In the genomic region with DNA sequence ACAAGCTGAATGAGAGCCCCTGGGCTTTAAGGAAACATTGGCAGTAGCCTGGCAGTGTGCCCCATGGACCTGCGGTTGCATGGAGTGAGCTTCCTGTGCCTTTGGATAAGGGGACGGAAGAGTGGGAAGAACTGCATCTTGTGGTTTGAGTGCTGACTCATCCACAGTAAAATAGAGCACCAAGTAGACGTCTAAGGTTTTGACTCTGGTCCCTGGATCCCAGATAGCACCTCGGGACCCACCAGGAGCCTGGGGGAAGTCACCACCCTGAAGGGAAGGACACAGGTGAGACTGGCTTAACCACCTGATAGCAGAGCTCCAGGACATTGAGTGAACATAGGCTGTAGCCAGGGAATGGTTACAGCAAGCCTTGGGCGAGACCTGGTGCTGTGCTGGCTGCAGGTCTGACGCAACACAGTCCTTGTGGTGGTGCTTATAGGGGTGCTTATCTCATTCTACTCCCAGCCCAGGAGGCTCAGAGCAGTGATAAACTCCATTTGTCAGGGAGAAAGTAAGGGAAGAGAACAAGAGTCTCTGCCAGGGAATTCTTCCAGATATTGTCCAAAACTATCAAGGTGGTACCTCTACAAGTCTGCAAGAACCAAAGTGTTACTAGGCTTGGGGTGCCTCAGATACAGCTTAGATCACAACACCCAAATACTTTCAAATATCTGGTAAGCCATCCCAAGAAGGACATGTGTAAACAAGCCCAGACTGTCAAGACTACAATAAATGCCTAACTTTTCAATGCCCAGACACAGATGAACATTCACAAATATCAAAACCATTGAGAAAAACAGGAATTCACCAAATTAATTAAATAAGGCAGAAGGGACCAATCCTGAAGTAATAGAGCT, we compare ENCODE assay signal across 1 cellular context.
TF ChIP-seq lines count a peak whose summit lies in the region.

No MANE protein-coding gene starts in this region.

TF ChIP-seq in SK-N-SH, 30 proteins besides CTCF, POLR2A, EP300 and RAD21 (continued from another document):
- peak; percentile 38; the same call in 1 of the 2 replicates for TF ChIP-seq NFIC (IDR thresholded peaks at IDR 0.05; ENCODE audit: borderline replicate concordance)
- no peak for TF ChIP-seq POLR2AphosphoS5 (IDR thresholded peaks at IDR 0.05; ENCODE audit: low read depth, low read length)
- 0 out of 2 replicates have a peak, but pooled peaks have one; percentile 16 for TF ChIP-seq TCF12 (IDR thresholded peaks at IDR 0.05)
- TF ChIP-seq, protein P1, sequence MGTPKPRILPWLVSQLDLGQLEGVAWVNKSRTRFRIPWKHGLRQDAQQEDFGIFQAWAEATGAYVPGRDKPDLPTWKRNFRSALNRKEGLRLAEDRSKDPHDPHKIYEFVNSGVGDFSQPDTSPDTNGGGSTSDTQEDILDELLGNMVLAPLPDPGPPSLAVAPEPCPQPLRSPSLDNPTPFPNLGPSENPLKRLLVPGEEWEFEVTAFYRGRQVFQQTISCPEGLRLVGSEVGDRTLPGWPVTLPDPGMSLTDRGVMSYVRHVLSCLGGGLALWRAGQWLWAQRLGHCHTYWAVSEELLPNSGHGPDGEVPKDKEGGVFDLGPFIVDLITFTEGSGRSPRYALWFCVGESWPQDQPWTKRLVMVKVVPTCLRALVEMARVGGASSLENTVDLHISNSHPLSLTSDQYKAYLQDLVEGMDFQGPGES (IDR thresholded peaks at IDR 0.05; ENCODE audit: low read depth, low read length): no peak
- TF ChIP-seq JUND (IDR thresholded peaks at IDR 0.05): peak; percentile 56
- TF ChIP-seq FOSL2 (IDR thresholded peaks at IDR 0.05; ENCODE audit: borderline replicate concordance, low read depth): peak; percentile 59; the same call in 1 of the 2 replicates
- no peak for TF ChIP-seq SMC3 (IDR thresholded peaks at IDR 0.05; ENCODE audit: low read depth, low read length)
- TF ChIP-seq FOXM1 (IDR thresholded peaks at IDR 0.05; ENCODE audit: low read depth): no peak
- TF ChIP-seq FOXJ3 (CRISPR knock-in tag; IDR thresholded peaks at IDR 0.05): no peak
- no peak for TF ChIP-seq TEAD4 (IDR thresholded peaks at IDR 0.05; ENCODE audit: borderline replicate concordance, insufficient read depth)
- no peak for TF ChIP-seq NRF1 (IDR thresholded peaks at IDR 0.05; ENCODE audit: low read depth, low read length)
- TF ChIP-seq, protein P2, sequence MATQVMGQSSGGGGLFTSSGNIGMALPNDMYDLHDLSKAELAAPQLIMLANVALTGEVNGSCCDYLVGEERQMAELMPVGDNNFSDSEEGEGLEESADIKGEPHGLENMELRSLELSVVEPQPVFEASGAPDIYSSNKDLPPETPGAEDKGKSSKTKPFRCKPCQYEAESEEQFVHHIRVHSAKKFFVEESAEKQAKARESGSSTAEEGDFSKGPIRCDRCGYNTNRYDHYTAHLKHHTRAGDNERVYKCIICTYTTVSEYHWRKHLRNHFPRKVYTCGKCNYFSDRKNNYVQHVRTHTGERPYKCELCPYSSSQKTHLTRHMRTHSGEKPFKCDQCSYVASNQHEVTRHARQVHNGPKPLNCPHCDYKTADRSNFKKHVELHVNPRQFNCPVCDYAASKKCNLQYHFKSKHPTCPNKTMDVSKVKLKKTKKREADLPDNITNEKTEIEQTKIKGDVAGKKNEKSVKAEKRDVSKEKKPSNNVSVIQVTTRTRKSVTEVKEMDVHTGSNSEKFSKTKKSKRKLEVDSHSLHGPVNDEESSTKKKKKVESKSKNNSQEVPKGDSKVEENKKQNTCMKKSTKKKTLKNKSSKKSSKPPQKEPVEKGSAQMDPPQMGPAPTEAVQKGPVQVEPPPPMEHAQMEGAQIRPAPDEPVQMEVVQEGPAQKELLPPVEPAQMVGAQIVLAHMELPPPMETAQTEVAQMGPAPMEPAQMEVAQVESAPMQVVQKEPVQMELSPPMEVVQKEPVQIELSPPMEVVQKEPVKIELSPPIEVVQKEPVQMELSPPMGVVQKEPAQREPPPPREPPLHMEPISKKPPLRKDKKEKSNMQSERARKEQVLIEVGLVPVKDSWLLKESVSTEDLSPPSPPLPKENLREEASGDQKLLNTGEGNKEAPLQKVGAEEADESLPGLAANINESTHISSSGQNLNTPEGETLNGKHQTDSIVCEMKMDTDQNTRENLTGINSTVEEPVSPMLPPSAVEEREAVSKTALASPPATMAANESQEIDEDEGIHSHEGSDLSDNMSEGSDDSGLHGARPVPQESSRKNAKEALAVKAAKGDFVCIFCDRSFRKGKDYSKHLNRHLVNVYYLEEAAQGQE (IDR thresholded peaks at IDR 0.05; ENCODE audit: low read depth, low read length): no peak
- TF ChIP-seq USF2 (IDR thresholded peaks at IDR 0.05; ENCODE audit: borderline replicate concordance, low read depth, low read length): no peak
